15 cellular contexts compared by ENCODE assay signal in genomic region chr7:151566897-151567320, GRCh38. TPM values are rescaled to one million over a fixed set of nuclear protein-coding genes. Genes with fewer than 3 reads are reported as not detected.
A peak's percentile ranks its signal among the peaks of the same experiment; 100 is the strongest.
DNase-seq lines count a peak whose midpoint lies in the region; ATAC-seq, FAIRE-seq and TF ChIP-seq lines count a peak whose summit lies in the region.
"Had no signal": no experiment of that assay in that cellular context is flagged by ENCODE, and none has a peak within 500 bp of the region (broad histone marks: within the 10 kb centered on the region; RNA-seq: fewer than 3 reads in every experiment).

No MANE protein-coding gene starts in this region.

- TF ChIP-seq CTCF in AG04450 (IDR thresholded peaks at IDR 0.05; ENCODE audit: low read depth, low read length) (no peak), choroid plexus epithelial cell (conservative IDR thresholded peaks at IDR 0.05; ENCODE audit: low read depth, low read length) (no peak), left lung (IDR thresholded peaks at IDR 0.05) (no peak), endothelial cell (IDR thresholded peaks at IDR 0.05; ENCODE audit: unreplicated experiment) (no peak), D721Med (IDR thresholded peaks at IDR 0.05; ENCODE audit: insufficient read depth, missing control alignments) (no peak), progenitor cell of endocrine pancreas (IDR thresholded peaks at IDR 0.05; ENCODE audit: unreplicated experiment) (no peak)

- ATAC-seq in left lung = peak; percentile 71
- ATAC-seq: GM12878 had no signal

- CTCF ChIA-PET in AG04450 (lab: Charles Lee) = interaction anchor here (1.1 to 2.0 kb wide), 5 partner anchors 64 to 252 kb away, joined by 3 to 11 read pairs (median 3); no protein-coding TSS in a partner anchor

- no peak for DNase-seq in AG04450 (ENCODE audit: low read depth, low spot score)
- peak; percentile 90 for DNase-seq in NCI-H226
- DNase-seq in choroid plexus epithelial cell (ENCODE audit: low read depth) = peak; percentile 82
- DNase-seq in left lung = no peak
- no peak for DNase-seq in NCI-H1417 treated with DMSO at 0.1 percent for 48 hours (lab: John Stamatoyannopoulos, UW)
- DNase-seq in endothelial cell (ENCODE audit: low spot score) = no peak
- DNase-seq in D721Med (ENCODE audit: insufficient read length, low spot score) = no peak
- DNase-seq in progenitor cell of endocrine pancreas (ENCODE audit: low spot score, unreplicated experiment) = no peak
- DNase-seq: ACHN; activated effector memory CD4-positive, alpha-beta T cell treated with Interleukin-2 at 50 U/mL for 16 hours; endodermal cell; NCI-H345; T-helper 9 cell had no signal

- H3K4me3 Mint-ChIP-seq in endothelial cell (ENCODE audit: unreplicated experiment) (no peak overlapping the region), progenitor cell of endocrine pancreas (ENCODE audit: low read depth) (no peak overlapping the region)
- H3K4me3 Mint-ChIP-seq: endodermal cell had no signal

- no peaks in the 10 kb centered on the region for H3K4me1 ChIP-seq in left lung
- H3K4me1 ChIP-seq: tibial nerve had no signal

- H3K27me3 ChIP-seq in AG04450 (ENCODE audit: control insufficient read depth, insufficient read depth, low read length) = no peaks in the 10 kb centered on the region
- H3K27me3 ChIP-seq in left lung = no peaks in the 10 kb centered on the region
- H3K27me3 ChIP-seq: tibial nerve had no signal

- H3K36me3 Mint-ChIP-seq in endothelial cell (ENCODE audit: low read depth, unreplicated experiment) = no peaks in the 10 kb centered on the region
- peaks cover 15% of the 10 kb centered on the region for H3K36me3 Mint-ChIP-seq in progenitor cell of endocrine pancreas (ENCODE audit: insufficient read depth)

- intact Hi-C loops in left lung (cut with DNase I) = no loop called here

- FAIRE-seq in D721Med (lab: Jason Lieb, UNC) = no peak
- FAIRE-seq: GM12878 had no signal

- H3K27ac ChIP-seq in AG04450 (ENCODE audit: low read depth, low read length) = peak overlapping the region; percentile 13
- no peak overlapping the region for H3K27ac ChIP-seq in left lung

- H3K9me3 Mint-ChIP-seq in endothelial cell (ENCODE audit: unreplicated experiment) = no peaks in the 10 kb centered on the region
- H3K9me3 Mint-ChIP-seq in progenitor cell of endocrine pancreas (ENCODE audit: low read depth) = no peaks in the 10 kb centered on the region
- H3K9me3 Mint-ChIP-seq: endodermal cell had no signal

- H3K27me3 Mint-ChIP-seq in endothelial cell (ENCODE audit: unreplicated experiment) = no peaks in the 10 kb centered on the region
- H3K27me3 Mint-ChIP-seq in progenitor cell of endocrine pancreas = no peaks in the 10 kb centered on the region

- H3K4me3 ChIP-seq in AG04450 (ENCODE audit: low read depth, low read length) (no peak overlapping the region), choroid plexus epithelial cell (ENCODE audit: low read depth, low read length) (no peak overlapping the region), left lung (no peak overlapping the region)
- H3K4me3 ChIP-seq: GM12878, tibial nerve had no signal

- POLR2A ChIA-PET in AG04450 (lab: Yijun Ruan, JAX) = no interaction called here

- H3K27ac Mint-ChIP-seq in endothelial cell (ENCODE audit: unreplicated experiment) (no peak overlapping the region), progenitor cell of endocrine pancreas (no peak overlapping the region)
- H3K27ac Mint-ChIP-seq: endodermal cell had no signal

- no peaks in the 10 kb centered on the region for H3K9me3 ChIP-seq in AG04450 (ENCODE audit: control insufficient read depth, insufficient read depth, low read length)
- H3K9me3 ChIP-seq in left lung = no peaks in the 10 kb centered on the region
- H3K9me3 ChIP-seq: tibial nerve had no signal

- peaks cover 0 to 44% of the 10 kb centered on the region in 2 donors for H3K36me3 ChIP-seq in left lung

- H3K4me1 Mint-ChIP-seq in endothelial cell (ENCODE audit: unreplicated experiment) = no peaks in the 10 kb centered on the region
- peaks cover 3% of the 10 kb centered on the region for H3K4me1 Mint-ChIP-seq in progenitor cell of endocrine pancreas (ENCODE audit: low read depth)
- H3K4me1 Mint-ChIP-seq: endodermal cell had no signal

RNA-seq across cellular contexts. Expression of gene RHEB, which starts 47.2 kb away (rescaled TPM):
- polyA plus RNA-seq in AG04450 (2011; rRNA removed) = 108 and 154 TPM in 2 replicates
- polyA minus RNA-seq in AG04450 (2011; rRNA and poly(A)+ RNA removed) = 14.9 and 28.2 TPM in 2 replicates
- total RNA-seq in left lung (100 to 1,000 TPM; 103 to 109 TPM), endothelial cell (ENCODE audit: unreplicated experiment) (94.2 TPM), progenitor cell of endocrine pancreas (71.7 and 78.8 TPM in 2 replicates)

Comparison
In these comparisons a context has a peak if more than half of its experiments do, and no peak if none do; other contexts are left out.
1. DNase-seq: peak in NCI-H226 (single experiment) and choroid plexus epithelial cell (single experiment); none in AG04450 (single experiment), left lung (0 of 2), NCI-H1417 treated with DMSO at 0.1 percent for 48 hours (single experiment), endothelial cell (single experiment), D721Med (single experiment) and progenitor cell of endocrine pancreas (single experiment).